1 cellular context compared by ENCODE assay signal in genomic region chr16:30557950-30558788, GRCh38.
TF ChIP-seq lines count a peak whose summit lies in the region.

Gene ZNF764 (minus strand): TSS chr16:30558374. CDS start chr16:30558182, 192 bp downstream.

TF ChIP-seq in K562, 482 proteins besides CTCF, POLR2A, EP300 and RAD21 (continued from another document and continues in another):
- TF ChIP-seq HMGXB4 (CRISPR knock-in tag; IDR thresholded peaks at IDR 0.05) (no peak; the same call in 1 of the 2 replicates), TOE1 (IDR thresholded peaks at IDR 0.05; ENCODE audit: borderline replicate concordance) (0 out of 2 replicates have a peak, but pooled peaks have one; percentile 17), TOE1 (CRISPR knock-in tag; IDR thresholded peaks at IDR 0.05; ENCODE audit: borderline replicate concordance, low read depth) (0 out of 2 replicates have a peak, but pooled peaks have one; percentile 35), SNAPC5 (CRISPR knock-in tag; IDR thresholded peaks at IDR 0.05) (no peak), ZNF24 (IDR thresholded peaks at IDR 0.05) (no peak), ZNF77 (CRISPR knock-in tag; IDR thresholded peaks at IDR 0.05) (no peak), TAF9B (IDR thresholded peaks at IDR 0.05; ENCODE audit: partially characterized antibody) (peak; percentile 50), ZNF324 (CRISPR knock-in tag; IDR thresholded peaks at IDR 0.05) (no peak), NCOA1 (IDR thresholded peaks at IDR 0.05; ENCODE audit: low read depth) (no peak), MYC (IDR thresholded peaks at IDR 0.05; ENCODE audit: low read depth, low read length) (peak; percentile 82), MYC (CRISPR knock-in tag; IDR thresholded peaks at IDR 0.05; ENCODE audit: borderline replicate concordance, low read depth) (0 out of 2 replicates have a peak, but pooled peaks have one; percentile 17), ZFP30 (CRISPR knock-in tag; IDR thresholded peaks at IDR 0.05; ENCODE audit: borderline replicate concordance) (no peak), MAFG (tag; conservative IDR thresholded peaks at IDR 0.05) (no peak), STAT5A (IDR thresholded peaks at IDR 0.05; ENCODE audit: borderline replicate concordance, low read length) (no peak), HDAC3 (IDR thresholded peaks at IDR 0.05; ENCODE audit: borderline replicate concordance, partially characterized antibody) (no peak), NR1H2 (CRISPR knock-in tag; IDR thresholded peaks at IDR 0.05) (no peak), TRIM28 (IDR thresholded peaks at IDR 0.05) (no peak), PCBP2 (IDR thresholded peaks at IDR 0.05; ENCODE audit: low read depth, low read length, poor library complexity, severe bottlenecking) (no peak), NONO (IDR thresholded peaks at IDR 0.05; ENCODE audit: low read depth in 2 of 2, low read length in 1 of 2) (no peak; a peak in 1 of 4 replicates), RNF219 (CRISPR knock-in tag; IDR thresholded peaks at IDR 0.05) (no peak), E2F1 (CRISPR knock-in tag; IDR thresholded peaks at IDR 0.05) (peak; percentile 71; the same call in 1 of the 2 replicates), JUNB (CRISPR knock-in tag; conservative IDR thresholded peaks at IDR 0.05) (no peak), RREB1 (CRISPR knock-in tag; IDR thresholded peaks at IDR 0.05) (no peak), POU5F1 (IDR thresholded peaks at IDR 0.05; ENCODE audit: borderline replicate concordance, low read depth, low read length, partially characterized antibody) (no peak), CCNT2 (IDR thresholded peaks at IDR 0.05; ENCODE audit: borderline replicate concordance, extremely low read depth, insufficient read length, low read depth, low read length) (peak; percentile 73), RB1 (IDR thresholded peaks at IDR 0.05; ENCODE audit: low read depth) (peak; percentile 63; the same call in 1 of the 2 replicates), U2AF2 (optimal IDR thresholded peaks at IDR 0.05; ENCODE audit: low read depth, low read length) (no peak), ZNF583 (CRISPR knock-in tag; IDR thresholded peaks at IDR 0.05) (no peak), THAP12 (CRISPR knock-in tag; IDR thresholded peaks at IDR 0.05) (peak; percentile 51; the same call in 1 of the 2 replicates), HNRNPL (IDR thresholded peaks at IDR 0.05; ENCODE audit: low read depth, low read length) (peak; percentile 96), E2F5 (CRISPR knock-in tag; IDR thresholded peaks at IDR 0.05) (no peak), GABPB1 (CRISPR knock-in tag; IDR thresholded peaks at IDR 0.05) (no peak; the same call in 1 of the 2 replicates), TGIF2 (CRISPR knock-in tag; IDR thresholded peaks at IDR 0.05) (no peak), PKNOX1 (IDR thresholded peaks at IDR 0.05) (peak; percentile 48; the same call in 1 of the 2 replicates), ZNF3 (CRISPR knock-in tag; IDR thresholded peaks at IDR 0.05) (no peak), KDM5B (IDR thresholded peaks at IDR 0.05; ENCODE audit: insufficient replicate concordance, low read depth, low read length) (peak; percentile 92), HINFP (tag; conservative IDR thresholded peaks at IDR 0.05; ENCODE audit: low read depth) (no peak), SAFB2 (IDR thresholded peaks at IDR 0.05; ENCODE audit: borderline replicate concordance, low read depth, low read length, severe bottlenecking) (no peak), ZNF449 (CRISPR knock-in tag; IDR thresholded peaks at IDR 0.05) (no peak), HES1 (IDR thresholded peaks at IDR 0.05; ENCODE audit: low read depth) (no peak), SAFB (IDR thresholded peaks at IDR 0.05; ENCODE audit: borderline replicate concordance, low read depth, low read length) (0 out of 2 replicates have a peak, but pooled peaks have one; percentile 22), ZNF76 (CRISPR knock-in tag; IDR thresholded peaks at IDR 0.05; ENCODE audit: borderline replicate concordance) (no peak), MAFK (IDR thresholded peaks at IDR 0.05; ENCODE audit: low read length) (no peak), SRSF3 (IDR thresholded peaks at IDR 0.05; ENCODE audit: insufficient read depth, low read length) (no peak)
